16 cellular contexts compared by ENCODE assay signal in the genomic region with DNA sequence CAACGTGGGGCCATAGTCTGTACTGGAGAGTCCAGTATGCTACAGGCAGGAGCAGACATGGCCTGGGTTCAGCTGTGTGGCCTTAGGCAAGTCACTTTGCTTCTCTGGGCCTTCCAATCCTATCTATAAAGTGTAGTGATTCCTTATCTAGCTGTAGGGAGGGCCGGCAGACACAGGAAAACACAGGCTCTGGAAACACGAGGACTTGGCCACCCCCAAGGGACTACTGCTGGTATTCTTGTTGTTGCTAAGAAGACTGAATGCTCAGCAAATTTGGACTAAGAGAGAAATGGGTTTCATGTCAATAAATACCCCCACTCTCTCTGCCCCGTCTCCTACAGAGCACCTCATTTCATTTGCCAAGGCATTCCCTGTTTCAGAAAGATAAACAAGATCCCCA.
DNase-seq lines count a peak whose midpoint lies in the region; TF ChIP-seq lines count a peak whose summit lies in the region.
"Had no signal": no experiment of that assay in that cellular context is flagged by ENCODE, and none has a peak within 500 bp of the region (broad histone marks: within the 10 kb centered on the region; RNA-seq: fewer than 3 reads in every experiment).

No MANE protein-coding gene starts in this region.

- H3K4me3 ChIP-seq in WERI-Rb-1 (ENCODE audit: low read depth, low read length) = no peak overlapping the region

- H3K36me3 ChIP-seq in WERI-Rb-1 = no peaks in the 10 kb centered on the region; the same call in 1 of the 2 replicates

- H3K27me3 ChIP-seq in WERI-Rb-1 (ENCODE audit: insufficient read depth, low read depth, severe bottlenecking) = no peaks in the 10 kb centered on the region

- in situ Hi-C loops in G401 (cut with HindIII; ENCODE audit: low sequenced_read_pairs) = no loop called here

- no peak for TF ChIP-seq CTCF in WERI-Rb-1 (IDR thresholded peaks at IDR 0.05; ENCODE audit: low read depth, low read length)

- H3K9me3 ChIP-seq in WERI-Rb-1 (ENCODE audit: severe bottlenecking) = no peaks in the 10 kb centered on the region

- DNase-seq in G401 (ENCODE audit: low spot score) = peak; percentile 26
- DNase-seq in WERI-Rb-1 = peak; percentile 0
- DNase-seq in dermis blood vessel endothelial cell = peak; percentile 28
- DNase-seq in mesenteric fat pad (ENCODE audit: low spot score) = peak; percentile 26
- no peak for DNase-seq in cerebellar nuclear complex (lab: John Stamatoyannopoulos, UW)
- DNase-seq in NCI-H2081 (lab: John Stamatoyannopoulos, UW) = no peak
- no peak for DNase-seq in activated effector memory CD4-positive, alpha-beta T cell treated with anti-CD3 and anti-CD28 coated beads, Interleukin-2, amount 50 U/mL, for 16 hours
- DNase-seq in putamen (ENCODE audit: low spot score) = no peak
- DNase-seq: DMS 273 treated with DMSO at 0.1 percent for 48 hours, DND-41, H7, NCI-H1417, NCI-H187, NCI-H226, NCI-H524 treated with DMSO at 0.1 percent for 48 hours had no signal

- H3K27ac ChIP-seq in WERI-Rb-1 = no peak overlapping the region
- H3K27ac ChIP-seq: KMS-11 had no signal

Comparison
In these comparisons a context has a peak if more than half of its experiments do, and no peak if none do; other contexts are left out.
1. DNase-seq: peak in G401 (single experiment), WERI-Rb-1 (single experiment), dermis blood vessel endothelial cell (single experiment) and mesenteric fat pad (single experiment); none in cerebellar nuclear complex (0 of 2), NCI-H2081 (0 of 2), activated effector memory CD4-positive, alpha-beta T cell treated with anti-CD3 and anti-CD28 coated beads, Interleukin-2, amount 50 U/mL, for 16 hours (single experiment) and putamen (single experiment).